In genomic region chr12:120225852-120226640, GRCh38 we compare ENCODE assay signal across 8 cellular contexts. TPM values are rescaled to one million over a fixed set of nuclear protein-coding genes. Genes with fewer than 3 reads are reported as not detected.
A peak's percentile ranks its signal among the peaks of the same experiment; 100 is the strongest.
DNase-seq lines count a peak whose midpoint lies in the region; ATAC-seq, FAIRE-seq and TF ChIP-seq lines count a peak whose summit lies in the region.

No MANE protein-coding gene starts in this region.

- peak overlapping the region; percentile 65 for H3K27ac ChIP-seq in keratinocyte (ENCODE audit: control insufficient read depth, insufficient read depth, low read length)
- H3K27ac ChIP-seq in vagina: peak overlapping the region; percentile 39

- CTCF ChIA-PET in activated CD4-positive, alpha-beta memory T cell treated with anti-CD3 and anti-CD28 coated beads for 36 hours (lab: Charles Lee): interaction anchor here (1.9 to 12.1 kb wide), 6 partner anchors 14 to 76 kb away, joined by 5 to 614 read pairs (median 130); partner anchors contain the start of genes PXN, RNU4-1, RNU4-2 and RPLP0

- no peaks in the 10 kb centered on the region for H3K9me1 ChIP-seq in keratinocyte (ENCODE audit: control insufficient read depth, extremely low read depth, insufficient read depth, low read length)

- H3K4me1 Mint-ChIP-seq in activated CD4-positive, alpha-beta memory T cell treated with anti-CD3 and anti-CD28 coated beads for 36 hours (ENCODE audit: low read depth): peaks cover 55% of the 10 kb centered on the region

- peak overlapping the region; percentile 63 for H3K4me2 ChIP-seq in keratinocyte (ENCODE audit: control insufficient read depth, extremely low read depth, insufficient read depth, low read depth, low read length)

- no peak for TF ChIP-seq POLR2A in vagina (IDR thresholded peaks at IDR 0.05)

- intact Hi-C loops in Right ventricle myocardium superior (cut with DNase I) (no loop called here), left ventricle myocardium superior (cut with micrococcal nuclease) (loop anchor here (2.0 kb wide), 1 partner anchor 41 kb away; no protein-coding TSS in a partner anchor), vagina (cut with DNase I) (no loop called here)
- intact Hi-C loops in activated CD4-positive, alpha-beta memory T cell treated with anti-CD3 and anti-CD28 coated beads for 36 hours (cut with micrococcal nuclease): no loop called here

- H3K27ac Mint-ChIP-seq in activated CD4-positive, alpha-beta memory T cell treated with anti-CD3 and anti-CD28 coated beads for 36 hours: peak overlapping the region; percentile 82

- H3K9ac ChIP-seq in keratinocyte (ENCODE audit: control insufficient read depth, extremely low read depth, insufficient read depth, low read length): peak overlapping the region; percentile 55

- H3K9me3 ChIP-seq in keratinocyte (ENCODE audit: control insufficient read depth, low read depth, low read length) (no peaks in the 10 kb centered on the region), vagina (no peaks in the 10 kb centered on the region)

- H3K27me3 ChIP-seq in keratinocyte (ENCODE audit: control insufficient read depth, extremely low read depth, insufficient read depth, low read length): no peaks in the 10 kb centered on the region
- H3K27me3 ChIP-seq in vagina: no peaks in the 10 kb centered on the region

- H3K27me3 Mint-ChIP-seq in activated CD4-positive, alpha-beta memory T cell treated with anti-CD3 and anti-CD28 coated beads for 36 hours: no peaks in the 10 kb centered on the region

- H3K4me3 Mint-ChIP-seq in activated CD4-positive, alpha-beta memory T cell treated with anti-CD3 and anti-CD28 coated beads for 36 hours: peak overlapping the region; percentile 50

- ATAC-seq in Right ventricle myocardium superior (ENCODE audit: poor library complexity) (no peak), left ventricle myocardium superior (no peak), GM21619 (IDR thresholded peaks at IDR 0.05; ENCODE audit: unreplicated experiment) (no peak)

- H2AFZ ChIP-seq in keratinocyte (ENCODE audit: control insufficient read depth, low read length): no peak overlapping the region

- H3K79me2 ChIP-seq in keratinocyte (ENCODE audit: control insufficient read depth, insufficient read depth, low read length): peaks cover 95% of the 10 kb centered on the region

- H3K4me3 ChIP-seq in keratinocyte (ENCODE audit: control insufficient read depth in 2 of 3, extremely low read depth in 1 of 3, insufficient read depth in 2 of 3, low read depth in 1 of 3, low read length in 3 of 3) (peak overlapping the region in 1 of 3 experiments; percentile 7), vagina (no peak overlapping the region)

- H3K4me1 ChIP-seq in keratinocyte (ENCODE audit: control insufficient read depth, extremely low read depth, insufficient read depth, low read length) (peaks cover 69% of the 10 kb centered on the region), vagina (peaks cover 67% of the 10 kb centered on the region)

- dilution Hi-C loops in keratinocyte (cut with MboI; ENCODE audit: extremely low pct_ligation_motif_present, low sequenced_read_pairs): no loop called here

- no peak for FAIRE-seq in keratinocyte (lab: Jason Lieb, UNC)

- peaks cover 16% of the 10 kb centered on the region for H4K20me1 ChIP-seq in keratinocyte (ENCODE audit: control insufficient read depth, extremely low read depth, insufficient read depth, low read length)

- TF ChIP-seq CTCF in keratinocyte (optimal IDR thresholded peaks at IDR 0.05 in 1 of 3, IDR thresholded peaks at IDR 0.05 in 1 of 3, conservative IDR thresholded peaks at IDR 0.05 in 1 of 3; ENCODE audit: extremely low read depth in 1 of 3, insufficient read depth in 2 of 3, low read length in 3 of 3) (peak in 2 of 3 experiments; percentile 46 to 48), vagina (IDR thresholded peaks at IDR 0.05) (no peak)

- no peaks in the 10 kb centered on the region for H3K9me3 Mint-ChIP-seq in activated CD4-positive, alpha-beta memory T cell treated with anti-CD3 and anti-CD28 coated beads for 36 hours

- POLR2A ChIA-PET in activated CD4-positive, alpha-beta memory T cell treated with anti-CD3 and anti-CD28 coated beads for 36 hours (lab: Charles Lee): interaction anchor here (1.4 to 9.6 kb wide), 4 partner anchors 25 to 65 kb away, joined by 3 to 261 read pairs (median 35); partner anchors contain the start of genes PXN, RNU4-1, RNU4-2 and RPLP0

- H3K36me3 Mint-ChIP-seq in activated CD4-positive, alpha-beta memory T cell treated with anti-CD3 and anti-CD28 coated beads for 36 hours: peaks cover 3% of the 10 kb centered on the region

- H3K36me3 ChIP-seq in keratinocyte (ENCODE audit: control insufficient read depth in 2 of 2, extremely low read depth in 1 of 2, insufficient read depth in 2 of 2, low read length in 2 of 2) (peaks cover 44 to 70% of the 10 kb centered on the region in 2 experiments), vagina (peaks cover 0 to 26% of the 10 kb centered on the region in 2 donors)

- DNase-seq in Right ventricle myocardium superior (peak; percentile 74), left ventricle myocardium superior (no peak), keratinocyte (ENCODE audit: low read depth, low spot score) (no peak), vagina (ENCODE audit: extremely low spot score in 2 of 2) (no peak), superior temporal gyrus (ENCODE audit: extremely low spot score) (no peak), kidney glomerular epithelial cell (lab: John Stamatoyannopoulos, UW) (no peak)
- DNase-seq in activated CD4-positive, alpha-beta memory T cell treated with anti-CD3 and anti-CD28 coated beads for 36 hours: peak; percentile 51

RNA-seq across cellular contexts. Expression of gene RPLP0, which starts 25.1 kb away (rescaled TPM):
- total RNA-seq in Right ventricle myocardium superior (693 TPM), left ventricle myocardium superior (674 TPM), vagina (2,837 TPM)
- total RNA-seq in activated CD4-positive, alpha-beta memory T cell treated with anti-CD3 and anti-CD28 coated beads for 36 hours: 1,000 to 10,000 TPM; 4,273 to 4,368 TPM
- 3,950 to 5,808 TPM (median 4,618 TPM) in 3 replicates for polyA plus RNA-seq in keratinocyte
- polyA plus RNA-seq in keratinocyte (2011; ENCODE audit: low read depth): 2,331 TPM
- 5,109 and 6,391 TPM in 2 replicates for polyA plus RNA-seq in keratinocyte (2011; cell fraction: cytosol; rRNA removed)
- polyA plus RNA-seq in keratinocyte (2011; cell fraction: nucleus; rRNA removed): 1,448 and 1,525 TPM in 2 replicates
- 2,330 and 3,652 TPM in 2 replicates for polyA plus RNA-seq in keratinocyte (2012; ENCODE audit: low replicate concordance)
- polyA minus RNA-seq in keratinocyte: 3,230 to 5,763 TPM (median 4,158 TPM) in 3 replicates
- polyA minus RNA-seq in keratinocyte (2011; cell fraction: cytosol; rRNA and poly(A)+ RNA removed): 2,814 TPM
- 617 and 664 TPM in 2 replicates for polyA minus RNA-seq in keratinocyte (2011; cell fraction: nucleus; rRNA and poly(A)+ RNA removed)

RNA-seq across cellular contexts. Expression of gene GCN1, which starts 31.5 kb away (rescaled TPM):
- total RNA-seq in Right ventricle myocardium superior: 30.5 TPM
- total RNA-seq in left ventricle myocardium superior: 33.3 TPM
- total RNA-seq in activated CD4-positive, alpha-beta memory T cell treated with anti-CD3 and anti-CD28 coated beads for 36 hours: 100 to 1,000 TPM; 121 TPM
- polyA plus RNA-seq in keratinocyte: 26.1 to 56.3 TPM (median 34.1 TPM) in 3 replicates
- polyA plus RNA-seq in keratinocyte (2011; ENCODE audit: low read depth): 33.4 TPM
- polyA plus RNA-seq in keratinocyte (2011; cell fraction: cytosol; rRNA removed): 21.4 and 29.2 TPM in 2 replicates
- polyA plus RNA-seq in keratinocyte (2011; cell fraction: nucleus; rRNA removed): 210 and 283 TPM in 2 replicates
- polyA plus RNA-seq in keratinocyte (2012; ENCODE audit: low replicate concordance): 24.1 and 58.8 TPM in 2 replicates
- 161 to 298 TPM (median 224 TPM) in 3 replicates for polyA minus RNA-seq in keratinocyte
- polyA minus RNA-seq in keratinocyte (2011; cell fraction: cytosol; rRNA and poly(A)+ RNA removed): 102 TPM
- polyA minus RNA-seq in keratinocyte (2011; cell fraction: nucleus; rRNA and poly(A)+ RNA removed): 202 and 229 TPM in 2 replicates
- 62.6 TPM for total RNA-seq in vagina

RNA-seq across cellular contexts. Expression of gene PXN, which starts 39.5 kb away (rescaled TPM):
- 47.1 TPM for total RNA-seq in Right ventricle myocardium superior
- total RNA-seq in left ventricle myocardium superior: 65.9 TPM
- 10 to 100 TPM; 74.0 to 75.0 TPM for total RNA-seq in activated CD4-positive, alpha-beta memory T cell treated with anti-CD3 and anti-CD28 coated beads for 36 hours
- polyA plus RNA-seq in keratinocyte: 98.7 to 224 TPM (median 114 TPM) in 3 replicates
- 68.4 TPM for polyA plus RNA-seq in keratinocyte (2011; ENCODE audit: low read depth)
- polyA plus RNA-seq in keratinocyte (2011; cell fraction: cytosol; rRNA removed): 160 and 207 TPM in 2 replicates
- polyA plus RNA-seq in keratinocyte (2011; cell fraction: nucleus; rRNA removed): 382 and 553 TPM in 2 replicates
- 102 and 393 TPM in 2 replicates for polyA plus RNA-seq in keratinocyte (2012; ENCODE audit: low replicate concordance)
- polyA minus RNA-seq in keratinocyte: 166 to 1,266 TPM (median 204 TPM) in 3 replicates
- 149 TPM for polyA minus RNA-seq in keratinocyte (2011; cell fraction: cytosol; rRNA and poly(A)+ RNA removed)
- polyA minus RNA-seq in keratinocyte (2011; cell fraction: nucleus; rRNA and poly(A)+ RNA removed): 171 and 252 TPM in 2 replicates
- 95.3 TPM for total RNA-seq in vagina

Comparison
In these comparisons a context has a peak if more than half of its experiments do, and no peak if none do; other contexts are left out.
1. DNase-seq: peak in Right ventricle myocardium superior (single experiment) and activated CD4-positive, alpha-beta memory T cell treated with anti-CD3 and anti-CD28 coated beads for 36 hours (single experiment); none in left ventricle myocardium superior (single experiment), keratinocyte (single experiment), vagina (0 of 2), superior temporal gyrus (single experiment) and kidney glomerular epithelial cell (single experiment).
2. CTCF ChIP-seq: peak in keratinocyte (2 of 3); none in vagina (0 of 3).